ENCODE assay signal across 22 cellular contexts in genomic region chr10:130498042-130498441, GRCh38.
"Had no signal": no experiment of that assay in that cellular context is flagged by ENCODE, and none has a peak within 500 bp of the region (broad histone marks: within the 10 kb centered on the region; RNA-seq: fewer than 3 reads in every experiment).

No MANE protein-coding gene starts in this region.

- H3K36me3 ChIP-seq: Peyer's patch had no signal

- H3K9me3 ChIP-seq: body of pancreas, Peyer's patch had no signal

- H3K9me3 Mint-ChIP-seq: activated naive CD4-positive, alpha-beta T cell treated with anti-CD3 and anti-CD28 coated beads, Interleukin-2, amount 50 U/mL, for 24 hours; activated T-helper 2 cell treated with anti-CD3 and anti-CD28 coated beads, Interferon-gamma antibody, Interleukin-2, Interleukin-4, amounts not matched to agents 10 μg/mL and 5 μg/mL and 100 μg/mL, durations not matched to agents 14 hours and 24 hours and 36 hours; T-helper 1 cell treated with Interleukin-12 subunit alpha and Interleukin-12 subunit beta and Interleukin-4 antibody, amounts not matched to agents 30 μg/mL and 1 μg/mL, for 36 hours had no signal

- H3K4me3 Mint-ChIP-seq: activated CD8-positive, alpha-beta T cell treated with anti-CD3 and anti-CD28 coated beads, Interleukin-2, amount 10 ng/mL, durations not matched to agents 7 days and 5 days; activated naive CD4-positive, alpha-beta T cell treated with anti-CD3 and anti-CD28 coated beads, Interleukin-2, amount 50 U/mL, for 24 hours; activated T-cell treated with anti-CD3 and anti-CD28 coated beads, Interleukin-2, amount 50 U/mL, for 72 hours; T-helper 1 cell treated with Interleukin-12 subunit alpha and Interleukin-12 subunit beta and Interleukin-4 antibody, amounts not matched to agents 30 μg/mL and 1 μg/mL, for 36 hours had no signal

- H3K27ac ChIP-seq: body of pancreas, Peyer's patch had no signal

- H3K27ac Mint-ChIP-seq: activated CD8-positive, alpha-beta T cell treated with anti-CD3 and anti-CD28 coated beads, Interleukin-2, amount 10 ng/mL, durations not matched to agents 7 days and 5 days; activated naive CD4-positive, alpha-beta T cell treated with anti-CD3 and anti-CD28 coated beads, Interleukin-2, amount 50 U/mL, for 24 hours; activated T-cell treated with anti-CD3 and anti-CD28 coated beads, Interleukin-2, amount 50 U/mL, for 72 hours; activated T-helper 2 cell treated with anti-CD3 and anti-CD28 coated beads, Interferon-gamma antibody, Interleukin-2, Interleukin-4, amounts not matched to agents 10 μg/mL and 5 μg/mL and 100 μg/mL, durations not matched to agents 14 hours and 24 hours and 36 hours; T-helper 1 cell treated with Interleukin-12 subunit alpha and Interleukin-12 subunit beta and Interleukin-4 antibody, amounts not matched to agents 30 μg/mL and 1 μg/mL, for 36 hours had no signal

- DNase-seq: activated CD4-positive, alpha-beta T cell treated with anti-CD3 and anti-CD28 coated beads for 4 hours; activated CD4-positive, alpha-beta T cell treated with anti-CD3 and anti-CD28 coated beads, Interleukin-2, amount 50 U/mL, for 4 hours; activated CD8-positive, alpha-beta T cell treated with anti-CD3 and anti-CD28 coated beads, Interleukin-2, amount 10 ng/mL, durations not matched to agents 7 days and 5 days; activated naive CD4-positive, alpha-beta T cell; activated T-cell treated with anti-CD3 and anti-CD28 coated beads, Interleukin-2, amount 50 U/mL, for 72 hours; aorta; body of pancreas; IMR-90; KG1; NCI-H1048; NCI-H146; NCI-H187 treated with DMSO at 0.1 percent for 48 hours; NCI-H2081 treated with DMSO at 0.1 percent for 48 hours; NCI-H446; NCI-H524; Peyer's patch; SHP77 treated with DMSO at 0.1 percent for 48 hours had no signal

- H3K27me3 ChIP-seq: body of pancreas, Peyer's patch had no signal

- H3K27me3 Mint-ChIP-seq: activated naive CD4-positive, alpha-beta T cell treated with anti-CD3 and anti-CD28 coated beads, Interleukin-2, amount 50 U/mL, for 24 hours had no signal

- H3K4me3 ChIP-seq: body of pancreas, Peyer's patch had no signal

- H3K36me3 Mint-ChIP-seq: activated naive CD4-positive, alpha-beta T cell treated with anti-CD3 and anti-CD28 coated beads, Interleukin-2, amount 50 U/mL, for 24 hours had no signal

- FAIRE-seq: bronchial epithelial cell had no signal

- H3K4me1 ChIP-seq: body of pancreas, Peyer's patch had no signal

- H3K4me1 Mint-ChIP-seq: activated naive CD4-positive, alpha-beta T cell treated with anti-CD3 and anti-CD28 coated beads, Interleukin-2, amount 50 U/mL, for 24 hours had no signal

- ATAC-seq: activated CD4-positive, CD25-positive, alpha-beta regulatory T cell treated with anti-CD3 and anti-CD28 coated beads, Interleukin-2, amount 50 U/mL, for 24 hours; activated CD8-positive, alpha-beta T cell treated with anti-CD3 and anti-CD28 coated beads, Interleukin-2, amount 10 ng/mL, durations not matched to agents 7 days and 5 days; activated T-cell treated with anti-CD3 and anti-CD28 coated beads, Interleukin-2, amount 50 U/mL, for 72 hours; body of pancreas had no signal
